ENCODE assay signal across 8 cellular contexts in the genomic region with DNA sequence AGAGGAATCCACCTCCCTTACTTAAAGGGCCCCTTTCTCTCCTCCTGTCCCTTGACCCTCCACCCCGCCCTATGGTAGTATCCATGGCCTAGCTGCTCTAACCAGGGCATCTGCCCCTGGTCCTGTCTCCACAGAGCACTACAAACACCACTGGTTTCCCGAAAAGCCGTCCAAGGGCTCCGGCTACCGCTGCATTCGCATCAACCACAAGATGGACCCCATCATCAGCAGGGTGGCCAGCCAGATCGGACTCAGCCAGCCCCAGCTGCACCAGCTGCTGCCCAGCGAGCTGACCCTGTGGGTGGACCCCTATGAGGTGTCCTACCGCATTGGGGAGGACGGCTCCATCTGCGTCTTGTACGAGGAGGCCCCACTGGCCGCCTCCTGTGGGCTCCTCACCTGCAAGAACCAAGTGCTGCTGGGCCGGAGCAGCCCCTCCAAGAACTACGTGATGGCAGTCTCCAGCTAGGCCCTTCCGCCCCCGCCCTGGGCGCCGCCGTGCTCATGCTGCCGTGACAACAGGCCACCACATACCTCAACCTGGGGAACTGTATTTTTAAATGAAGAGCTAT. TPM values are rescaled to one million over a fixed set of nuclear protein-coding genes. Genes with fewer than 3 reads are reported as not detected.
A peak's percentile ranks its signal among the peaks of the same experiment; 100 is the strongest.
DNase-seq lines count a peak whose midpoint lies in the region; ATAC-seq and TF ChIP-seq lines count a peak whose summit lies in the region.

No MANE protein-coding gene starts in this region.

- no peaks in the 10 kb centered on the region for H3K9me3 Mint-ChIP-seq in CD8-positive, alpha-beta T cell
- H3K9me3 Mint-ChIP-seq in T-cell: no peaks in the 10 kb centered on the region

- no peak for TF ChIP-seq EP300 in upper lobe of left lung (IDR thresholded peaks at IDR 0.05)

- peaks cover 60% of the 10 kb centered on the region for H3K4me1 ChIP-seq in CD8-positive, alpha-beta T cell (ENCODE audit: insufficient read depth, low read length)
- peaks cover 32 to 39% of the 10 kb centered on the region in 2 donors for H3K4me1 ChIP-seq in mucosa of rectum (ENCODE audit: control insufficient read depth in 2 of 2, insufficient read depth in 2 of 2, low read length in 2 of 2)
- H3K4me1 ChIP-seq in upper lobe of left lung: peaks cover 37 to 50% (median 42%) of the 10 kb centered on the region in 4 donors

- H3K36me3 Mint-ChIP-seq in CD8-positive, alpha-beta T cell: peaks cover 59% of the 10 kb centered on the region
- H3K36me3 Mint-ChIP-seq in T-cell: peaks cover 49% of the 10 kb centered on the region

- no peak for TF ChIP-seq POLR2A in upper lobe of left lung (IDR thresholded peaks at IDR 0.05)

- POLR2A ChIA-PET in CD8-positive, alpha-beta T cell (lab: Charles Lee): interaction anchor here (0.6 to 9.3 kb wide), 14 partner anchors 9 to 320 kb away, joined by 3 to 512 read pairs (median 12); a partner anchor contains a TSS
- POLR2A ChIA-PET in T-cell (lab: Charles Lee): interaction anchor here (0.5 to 9.7 kb wide), 25 partner anchors 10 to 42 kb away, joined by 3 to 366 read pairs (median 7); no protein-coding TSS in a partner anchor

- peak overlapping the region; percentile 98 for H3K4me3 ChIP-seq in CD8-positive, alpha-beta T cell (ENCODE audit: low read depth, low read length)
- H3K4me3 ChIP-seq in coronary artery (peak overlapping the region; percentile 80), mucosa of rectum (ENCODE audit: low read length in 2 of 2) (peak overlapping the region; percentile 93), upper lobe of left lung (peak overlapping the region; percentile 61 to 91 (median 80))

- peak overlapping the region; percentile 94 for H3K27ac ChIP-seq in CD8-positive, alpha-beta T cell (ENCODE audit: low read depth, low read length)
- H3K27ac ChIP-seq in coronary artery (peak overlapping the region; percentile 96 to 99), mucosa of rectum (ENCODE audit: low read depth in 2 of 2, low read length in 2 of 2) (peak overlapping the region; percentile 97 to 99), upper lobe of left lung (peak overlapping the region; percentile 92 to 100 (median 99))

- CTCF ChIA-PET in CD8-positive, alpha-beta T cell (lab: Charles Lee): interaction anchor here (0.7 to 11.2 kb wide), 12 partner anchors 10 to 182 kb away, joined by 3 to 320 read pairs (median 22); no protein-coding TSS in a partner anchor
- CTCF ChIA-PET in T-cell (lab: Charles Lee): interaction anchor here (0.7 to 6.1 kb wide), 19 partner anchors 14 to 288 kb away, joined by 3 to 80 read pairs (median 5); no protein-coding TSS in a partner anchor

- 17 to 34% methylated on average over 11 to 14 of the region's 21 CpGs for WGBS in upper lobe of left lung, 2 donors

- H3K4me1 Mint-ChIP-seq in CD8-positive, alpha-beta T cell (ENCODE audit: low read depth): peaks cover 66% of the 10 kb centered on the region
- peaks cover 68 to 78% (median 76%) of the 10 kb centered on the region in 3 donors for H3K4me1 Mint-ChIP-seq in T-cell

- H3K9ac ChIP-seq in mucosa of rectum (ENCODE audit: low read depth in 1 of 2, low read length in 2 of 2): peak overlapping the region; percentile 100

- H3K9me3 ChIP-seq in CD8-positive, alpha-beta T cell (ENCODE audit: low read length): no peaks in the 10 kb centered on the region
- no peaks in the 10 kb centered on the region for H3K9me3 ChIP-seq in mucosa of rectum (ENCODE audit: control insufficient read depth in 2 of 2, low read length in 2 of 2)
- H3K9me3 ChIP-seq in upper lobe of left lung: no peaks in the 10 kb centered on the region

- no peaks in the 10 kb centered on the region for H3K27me3 Mint-ChIP-seq in CD8-positive, alpha-beta T cell (ENCODE audit: low read depth)
- H3K27me3 Mint-ChIP-seq in T-cell: no peaks in the 10 kb centered on the region

- DNase-seq in CD8-positive, alpha-beta T cell: peak in 4 of 7 experiments; percentile 49 to 69 (median 57)
- peak in 15 of 34 experiments; percentile 38 to 53 (median 46) for DNase-seq in T-cell
- no peak for DNase-seq in coronary artery (ENCODE audit: low spot score)
- DNase-seq in upper lobe of left lung: peak; percentile 48 to 91
- no peak for DNase-seq in HUDEP-2 (lab: John Stamatoyannopoulos, UW; ENCODE audit: unreplicated experiment in 76 of 76)
- no peak for DNase-seq in NCI-H1694 treated with DMSO at 0.1 percent for 48 hours (lab: John Stamatoyannopoulos, UW)

- TF ChIP-seq CTCF in CD8-positive, alpha-beta T cell (IDR thresholded peaks at IDR 0.05): no peak
- TF ChIP-seq CTCF in coronary artery (IDR thresholded peaks at IDR 0.05) (no peak), upper lobe of left lung (IDR thresholded peaks at IDR 0.05) (no peak)

- no peaks in the 10 kb centered on the region for H3K27me3 ChIP-seq in CD8-positive, alpha-beta T cell (ENCODE audit: insufficient read depth, low read length)
- H3K27me3 ChIP-seq in mucosa of rectum (ENCODE audit: control insufficient read depth in 2 of 2, insufficient read depth in 2 of 2, low read length in 2 of 2) (no peaks in the 10 kb centered on the region), upper lobe of left lung (no peaks in the 10 kb centered on the region)

- H3K36me3 ChIP-seq in CD8-positive, alpha-beta T cell (ENCODE audit: insufficient read depth, low read length): peaks cover 31% of the 10 kb centered on the region
- H3K36me3 ChIP-seq in mucosa of rectum (ENCODE audit: control insufficient read depth in 2 of 2, insufficient read depth in 2 of 2, low read length in 2 of 2) (peaks cover 26 to 33% of the 10 kb centered on the region in 2 donors), upper lobe of left lung (peaks cover 13 to 40% (median 19%) of the 10 kb centered on the region in 4 donors)

- intact Hi-C loops in CD8-positive, alpha-beta T cell (cut with DNase I, micrococcal nuclease): loop anchor here in 1 of 2 experiments (1.0 to 5.0 kb wide), 2 partner anchors 31 to 350 kb away; a partner anchor contains a TSS

- peak overlapping the region; percentile 94 for H3K4me3 Mint-ChIP-seq in CD8-positive, alpha-beta T cell
- H3K4me3 Mint-ChIP-seq in T-cell: peak overlapping the region; percentile 94 to 100 (median 98)

- no peak for ATAC-seq in CD8-positive, alpha-beta T cell
- ATAC-seq in T-cell (replicated peaks in 1 of 4) (no peak), upper lobe of left lung (ENCODE audit: low FRiP score in 2 of 2) (no peak), GM19463 (IDR thresholded peaks at IDR 0.05; ENCODE audit: unreplicated experiment) (no peak)

- H3K27ac Mint-ChIP-seq in CD8-positive, alpha-beta T cell: peak overlapping the region; percentile 97
- peak overlapping the region; percentile 94 to 96 for H3K27ac Mint-ChIP-seq in T-cell

RNA-seq across cellular contexts. Expression of a gene that starts 1.7 kb away (rescaled TPM):
- 100 to 1,000 TPM; 751 to 765 TPM for total RNA-seq in CD8-positive, alpha-beta T cell
- total RNA-seq in T-cell (100 to 1,000 TPM; 172 to 655 (median 186) TPM), upper lobe of left lung (100 to 1,000 TPM in 3 of 6 donors, 10 to 100 TPM in 3; 59.1 to 178 (median 104) TPM)

RNA-seq across cellular contexts. Expression of a gene that starts 43.9 kb away (rescaled TPM):
- total RNA-seq in CD8-positive, alpha-beta T cell: not detected
- total RNA-seq in T-cell (under 1 TPM in 3 of 5 donors, not detected in 2; 0.13 to 0.41 (median 0.18) TPM), upper lobe of left lung (10 to 100 TPM; 12.5 to 46.7 (median 25.4) TPM)

Comparison
In these comparisons a context has a peak if more than half of its experiments do, and no peak if none do; other contexts are left out.
1. DNase-seq: peak in CD8-positive, alpha-beta T cell (4 of 7) and upper lobe of left lung (2 of 2); none in coronary artery (single experiment), HUDEP-2 (0 of 76) and NCI-H1694 treated with DMSO at 0.1 percent for 48 hours (single experiment).
2. RNA of a gene that starts 43.9 kb away (total RNA-seq): 12.5 to 46.7 TPM in upper lobe of left lung; 0.13 to 0.41 TPM in T-cell and not detected in CD8-positive, alpha-beta T cell; every median in the first group is over 4 times any median in the second.
3. Peak in every context shown above with its lines, with median percentiles within 50 percentile points of each other: H3K27ac ChIP-seq and H3K4me3 ChIP-seq.